8 cellular contexts compared by ENCODE assay signal in the genomic region with DNA sequence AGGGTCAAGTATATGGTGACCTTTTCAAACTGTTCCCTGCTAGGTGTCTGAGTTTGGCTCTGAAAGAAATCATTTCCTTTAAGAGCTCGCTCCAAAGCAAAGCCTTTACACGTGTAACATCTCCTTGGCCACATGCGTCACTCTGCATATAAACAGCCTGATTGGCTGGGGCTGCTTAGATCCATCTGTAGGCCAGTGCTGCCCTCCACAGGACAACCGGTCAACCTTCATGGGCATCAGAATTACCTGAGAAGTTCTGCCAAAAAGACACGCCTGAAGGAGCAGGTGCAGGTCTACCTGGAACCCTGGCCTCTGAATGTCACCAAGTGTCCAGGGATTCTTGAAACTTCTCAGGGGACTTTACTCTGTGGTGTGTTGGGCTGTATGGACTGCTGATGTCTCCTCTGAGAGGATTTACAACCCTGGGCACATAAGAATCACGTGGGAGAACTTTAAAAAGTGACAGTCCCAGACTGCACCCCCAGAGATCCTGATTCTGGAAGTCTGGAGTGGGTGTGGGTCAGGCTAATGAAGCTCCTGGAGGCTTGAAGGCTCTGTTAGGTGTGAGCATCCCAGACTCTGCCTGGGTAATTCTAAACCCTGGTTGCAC.
DNase-seq lines count a peak whose midpoint lies in the region; ATAC-seq and TF ChIP-seq lines count a peak whose summit lies in the region.

No MANE protein-coding gene starts in this region.

- DNase-seq in BJ (ENCODE audit: low read depth): peak; percentile 19
- DNase-seq in NCI-H460 (ENCODE audit: extremely low read depth, low read depth): peak; percentile 90
- DNase-seq in activated CD4-positive, alpha-beta T cell treated with anti-CD3 and anti-CD28 coated beads, Interleukin-2, amount 50 U/mL, for 24 hours (ENCODE audit: low read depth in 1 of 2, low spot score in 1 of 2): peak; percentile 52 to 75
- DNase-seq in dermis blood vessel endothelial cell: peak; percentile 92
- DNase-seq in lower leg skin (ENCODE audit: low spot score in 2 of 2): peak; percentile 79 to 92
- DNase-seq in stimulated activated CD4-positive, alpha-beta T cell treated with anti-CD3 and anti-CD28 coated beads, TNF-alpha, amount 100 ng/mL, for 48 hours (ENCODE audit: low read depth in 3 of 3): peak; percentile 59 to 72 (median 65)

- H3K4me3 ChIP-seq in BJ (ENCODE audit: low read depth, low read length) (no peak overlapping the region), lower leg skin (ENCODE audit: low read depth, poor library complexity, severe bottlenecking) (no peak overlapping the region)

- H3K36me3 ChIP-seq in BJ (ENCODE audit: control insufficient read depth, insufficient read depth, low read length): no peaks in the 10 kb centered on the region

- CTCF ChIA-PET in BJ (lab: Yijun Ruan, JAX): interaction anchor here (0.6 to 8.2 kb wide), 15 partner anchors 9 to 527 kb away, joined by 3 to 166 read pairs (median 4); partner anchors contain the start of gene GADD45G

- intact Hi-C loops in lower leg skin (cut with DNase I; ENCODE audit: low total_unique reads): no loop called here

- no peak for TF ChIP-seq POLR2A in lower leg skin (IDR thresholded peaks at IDR 0.05)

- ATAC-seq in GM19324 (IDR thresholded peaks at IDR 0.05; ENCODE audit: low FRiP score, unreplicated experiment): peak; percentile 75
- peak; percentile 91 for ATAC-seq in HG03439 (IDR thresholded peaks at IDR 0.05; ENCODE audit: unreplicated experiment)

- POLR2A ChIA-PET in BJ (lab: Charles Lee): no interaction called here

- no peaks in the 10 kb centered on the region for H3K27me3 ChIP-seq in BJ (ENCODE audit: control insufficient read depth, insufficient read depth, low read length)

- TF ChIP-seq CTCF in BJ (IDR thresholded peaks at IDR 0.05; ENCODE audit: insufficient read depth, low read depth, low read length) (peak; percentile 73), lower leg skin (IDR thresholded peaks at IDR 0.05) (peak in 1 of 3 donors; percentile 49)

- WGBS in lower leg skin, 2 donors: 11 to 15% methylated on average over 6 of the region's 6 CpGs

Comparison
In these comparisons a context has a peak if more than half of its experiments do, and no peak if none do; other contexts are left out.
1. DNase-seq: peak in every context shown above with its lines; median percentile 92 in dermis blood vessel endothelial cell; 90 in NCI-H460; 86 in lower leg skin; 65 in stimulated activated CD4-positive, alpha-beta T cell treated with anti-CD3 and anti-CD28 coated beads, TNF-alpha, amount 100 ng/mL, for 48 hours; 64 in activated CD4-positive, alpha-beta T cell treated with anti-CD3 and anti-CD28 coated beads, Interleukin-2, amount 50 U/mL, for 24 hours; 19 in BJ.